2 cellular contexts compared by ENCODE assay signal in genomic region chr18:37328946-37329719, GRCh38.
TF ChIP-seq lines count a peak whose summit lies in the region.

No MANE protein-coding gene starts in this region.

TF ChIP-seq in GM23338, 12 proteins besides CTCF, POLR2A, EP300 and RAD21:
- TF ChIP-seq, protein P1, sequence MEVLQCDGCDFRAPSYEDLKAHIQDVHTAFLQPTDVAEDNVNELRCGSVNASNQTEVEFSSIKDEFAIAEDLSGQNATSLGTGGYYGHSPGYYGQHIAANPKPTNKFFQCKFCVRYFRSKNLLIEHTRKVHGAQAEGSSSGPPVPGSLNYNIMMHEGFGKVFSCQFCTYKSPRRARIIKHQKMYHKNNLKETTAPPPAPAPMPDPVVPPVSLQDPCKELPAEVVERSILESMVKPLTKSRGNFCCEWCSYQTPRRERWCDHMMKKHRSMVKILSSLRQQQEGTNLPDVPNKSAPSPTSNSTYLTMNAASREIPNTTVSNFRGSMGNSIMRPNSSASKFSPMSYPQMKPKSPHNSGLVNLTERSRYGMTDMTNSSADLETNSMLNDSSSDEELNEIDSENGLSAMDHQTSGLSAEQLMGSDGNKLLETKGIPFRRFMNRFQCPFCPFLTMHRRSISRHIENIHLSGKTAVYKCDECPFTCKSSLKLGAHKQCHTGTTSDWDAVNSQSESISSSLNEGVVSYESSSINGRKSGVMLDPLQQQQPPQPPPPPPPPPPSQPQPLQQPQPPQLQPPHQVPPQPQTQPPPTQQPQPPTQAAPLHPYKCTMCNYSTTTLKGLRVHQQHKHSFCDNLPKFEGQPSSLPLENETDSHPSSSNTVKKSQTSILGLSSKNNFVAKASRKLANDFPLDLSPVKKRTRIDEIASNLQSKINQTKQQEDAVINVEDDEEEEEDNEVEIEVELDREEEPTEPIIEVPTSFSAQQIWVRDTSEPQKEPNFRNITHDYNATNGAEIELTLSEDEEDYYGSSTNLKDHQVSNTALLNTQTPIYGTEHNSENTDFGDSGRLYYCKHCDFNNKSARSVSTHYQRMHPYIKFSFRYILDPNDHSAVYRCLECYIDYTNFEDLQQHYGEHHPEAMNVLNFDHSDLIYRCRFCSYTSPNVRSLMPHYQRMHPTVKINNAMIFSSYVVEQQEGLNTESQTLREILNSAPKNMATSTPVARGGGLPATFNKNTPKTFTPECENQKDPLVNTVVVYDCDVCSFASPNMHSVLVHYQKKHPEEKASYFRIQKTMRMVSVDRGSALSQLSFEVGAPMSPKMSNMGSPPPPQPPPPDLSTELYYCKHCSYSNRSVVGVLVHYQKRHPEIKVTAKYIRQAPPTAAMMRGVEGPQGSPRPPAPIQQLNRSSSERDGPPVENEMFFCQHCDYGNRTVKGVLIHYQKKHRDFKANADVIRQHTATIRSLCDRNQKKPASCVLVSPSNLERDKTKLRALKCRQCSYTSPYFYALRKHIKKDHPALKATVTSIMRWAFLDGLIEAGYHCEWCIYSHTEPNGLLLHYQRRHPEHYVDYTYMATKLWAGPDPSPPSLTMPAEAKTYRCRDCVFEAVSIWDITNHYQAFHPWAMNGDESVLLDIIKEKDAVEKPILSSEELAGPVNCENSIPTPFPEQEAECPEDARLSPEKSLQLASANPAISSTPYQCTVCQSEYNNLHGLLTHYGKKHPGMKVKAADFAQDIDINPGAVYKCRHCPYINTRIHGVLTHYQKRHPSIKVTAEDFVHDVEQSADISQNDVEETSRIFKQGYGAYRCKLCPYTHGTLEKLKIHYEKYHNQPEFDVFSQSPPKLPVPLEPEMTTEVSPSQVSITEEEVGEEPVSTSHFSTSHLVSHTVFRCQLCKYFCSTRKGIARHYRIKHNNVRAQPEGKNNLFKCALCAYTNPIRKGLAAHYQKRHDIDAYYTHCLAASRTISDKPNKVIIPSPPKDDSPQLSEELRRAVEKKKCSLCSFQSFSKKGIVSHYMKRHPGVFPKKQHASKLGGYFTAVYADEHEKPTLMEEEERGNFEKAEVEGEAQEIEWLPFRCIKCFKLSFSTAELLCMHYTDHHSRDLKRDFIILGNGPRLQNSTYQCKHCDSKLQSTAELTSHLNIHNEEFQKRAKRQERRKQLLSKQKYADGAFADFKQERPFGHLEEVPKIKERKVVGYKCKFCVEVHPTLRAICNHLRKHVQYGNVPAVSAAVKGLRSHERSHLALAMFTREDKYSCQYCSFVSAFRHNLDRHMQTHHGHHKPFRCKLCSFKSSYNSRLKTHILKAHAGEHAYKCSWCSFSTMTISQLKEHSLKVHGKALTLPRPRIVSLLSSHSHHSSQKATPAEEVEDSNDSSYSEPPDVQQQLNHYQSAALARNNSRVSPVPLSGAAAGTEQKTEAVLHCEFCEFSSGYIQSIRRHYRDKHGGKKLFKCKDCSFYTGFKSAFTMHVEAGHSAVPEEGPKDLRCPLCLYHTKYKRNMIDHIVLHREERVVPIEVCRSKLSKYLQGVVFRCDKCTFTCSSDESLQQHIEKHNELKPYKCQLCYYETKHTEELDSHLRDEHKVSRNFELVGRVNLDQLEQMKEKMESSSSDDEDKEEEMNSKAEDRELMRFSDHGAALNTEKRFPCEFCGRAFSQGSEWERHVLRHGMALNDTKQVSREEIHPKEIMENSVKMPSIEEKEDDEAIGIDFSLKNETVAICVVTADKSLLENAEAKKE (CRISPR knock-in tag; IDR thresholded peaks at IDR 0.05): no peak
- TF ChIP-seq JUNB (IDR thresholded peaks at IDR 0.05; ENCODE audit: unreplicated experiment) (no peak), ZNF331 (CRISPR knock-in tag; IDR thresholded peaks at IDR 0.05; ENCODE audit: low read depth) (no peak), STAT1 (IDR thresholded peaks at IDR 0.05; ENCODE audit: unreplicated experiment) (no peak), REST (IDR thresholded peaks at IDR 0.05; ENCODE audit: unreplicated experiment) (no peak), EZH2 (IDR thresholded peaks at IDR 0.05; ENCODE audit: low read depth, unreplicated experiment) (no peak), NANOG (IDR thresholded peaks at IDR 0.05; ENCODE audit: borderline replicate concordance) (no peak), ZNF114 (CRISPR knock-in tag; IDR thresholded peaks at IDR 0.05) (no peak)

TF ChIP-seq in H1, 55 proteins besides CTCF, POLR2A, EP300 and RAD21 (continued from another document):
- TF ChIP-seq ATF3 (IDR thresholded peaks at IDR 0.05; ENCODE audit: insufficient read depth, low read depth, low read length) (no peak), RBBP5 (IDR thresholded peaks at IDR 0.05; ENCODE audit: borderline replicate concordance, low read depth, low read length) (no peak), HDAC6 (IDR thresholded peaks at IDR 0.05; ENCODE audit: low read depth, low read length) (no peak), CBX8 (IDR thresholded peaks at IDR 0.05; ENCODE audit: borderline replicate concordance, low read depth, low read length) (no peak), TCF12 (IDR thresholded peaks at IDR 0.05; ENCODE audit: low read depth, low read length) (no peak), NRF1 (IDR thresholded peaks at IDR 0.05; ENCODE audit: low read depth, low read length) (no peak), POLR2AphosphoS5 (IDR thresholded peaks at IDR 0.05; ENCODE audit: low read depth, low read length) (no peak), EZH2 (IDR thresholded peaks at IDR 0.05; ENCODE audit: low read depth, low read length, severe bottlenecking) (no peak), KDM4A (IDR thresholded peaks at IDR 0.05; ENCODE audit: low read depth, low read length, severe bottlenecking) (no peak), TEAD4 (IDR thresholded peaks at IDR 0.05; ENCODE audit: low read depth, low read length) (no peak), EGR1 (IDR thresholded peaks at IDR 0.05; ENCODE audit: borderline replicate concordance, low read depth, low read length) (no peak), MAX (IDR thresholded peaks at IDR 0.05) (no peak)
- TF ChIP-seq, protein P2, sequence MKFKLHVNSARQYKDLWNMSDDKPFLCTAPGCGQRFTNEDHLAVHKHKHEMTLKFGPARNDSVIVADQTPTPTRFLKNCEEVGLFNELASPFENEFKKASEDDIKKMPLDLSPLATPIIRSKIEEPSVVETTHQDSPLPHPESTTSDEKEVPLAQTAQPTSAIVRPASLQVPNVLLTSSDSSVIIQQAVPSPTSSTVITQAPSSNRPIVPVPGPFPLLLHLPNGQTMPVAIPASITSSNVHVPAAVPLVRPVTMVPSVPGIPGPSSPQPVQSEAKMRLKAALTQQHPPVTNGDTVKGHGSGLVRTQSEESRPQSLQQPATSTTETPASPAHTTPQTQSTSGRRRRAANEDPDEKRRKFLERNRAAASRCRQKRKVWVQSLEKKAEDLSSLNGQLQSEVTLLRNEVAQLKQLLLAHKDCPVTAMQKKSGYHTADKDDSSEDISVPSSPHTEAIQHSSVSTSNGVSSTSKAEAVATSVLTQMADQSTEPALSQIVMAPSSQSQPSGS (IDR thresholded peaks at IDR 0.05; ENCODE audit: low read length): no peak
